1 cellular context compared by ENCODE assay signal in genomic region chrX:121254336-121254735, GRCh38.
TF ChIP-seq lines count a peak whose summit lies in the region.

No MANE protein-coding gene starts in this region.

TF ChIP-seq in SK-N-SH treated with all-trans-retinoic acid at 6 μM for 48 hours, 23 proteins besides CTCF, POLR2A, EP300 and RAD21 (continued from another document):
- TF ChIP-seq ISL1 (CRISPR knock-in tag; IDR thresholded peaks at IDR 0.05) (no peak), ZFP30 (CRISPR knock-in tag; IDR thresholded peaks at IDR 0.05) (no peak), RARB (CRISPR knock-in tag; IDR thresholded peaks at IDR 0.05) (no peak), GLIS3 (CRISPR knock-in tag; IDR thresholded peaks at IDR 0.05) (no peak), ZNF70 (CRISPR knock-in tag; IDR thresholded peaks at IDR 0.05) (no peak), ARNTL (CRISPR knock-in tag; IDR thresholded peaks at IDR 0.05; ENCODE audit: borderline replicate concordance, low read depth) (no peak), TCF4 (CRISPR knock-in tag; IDR thresholded peaks at IDR 0.05; ENCODE audit: borderline replicate concordance) (no peak), CREB5 (CRISPR knock-in tag; IDR thresholded peaks at IDR 0.05; ENCODE audit: low read depth) (no peak), TOX (CRISPR knock-in tag; IDR thresholded peaks at IDR 0.05; ENCODE audit: borderline replicate concordance) (no peak), ZNF565 (CRISPR knock-in tag; conservative IDR thresholded peaks at IDR 0.05; ENCODE audit: low read depth) (no peak)
